11 cellular contexts compared by ENCODE assay signal in the genomic region with DNA sequence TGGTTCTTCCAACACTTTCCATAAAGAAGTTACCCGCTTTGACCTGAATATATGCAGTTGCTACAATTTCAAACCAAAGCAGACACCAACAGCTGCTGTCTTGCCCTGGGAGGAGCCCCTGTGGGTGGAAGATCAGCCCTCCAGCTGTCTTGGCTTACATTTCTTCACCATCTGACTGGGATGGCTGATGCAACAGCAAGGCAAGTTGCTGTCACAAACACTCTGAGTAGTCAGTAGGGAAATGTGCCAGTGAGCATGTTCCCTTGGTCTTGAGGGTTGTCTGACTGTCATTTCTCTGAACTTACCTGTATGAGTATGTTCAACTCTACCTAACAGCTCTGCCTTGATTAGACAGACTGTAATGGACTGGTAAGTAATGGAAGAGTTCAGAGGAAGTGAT.
DNase-seq lines count a peak whose midpoint lies in the region; ATAC-seq lines count a peak whose summit lies in the region.
"Had no signal": no experiment of that assay in that cellular context is flagged by ENCODE, and none has a peak within 500 bp of the region (broad histone marks: within the 10 kb centered on the region; RNA-seq: fewer than 3 reads in every experiment).

No MANE protein-coding gene starts in this region.

- H3K4me3 Mint-ChIP-seq in activated naive CD4-positive, alpha-beta T cell treated with anti-CD3 and anti-CD28 coated beads, Interleukin-2, amount 10 ng/mL, durations not matched to agents 7 days and 5 days: no peak overlapping the region
- H3K4me3 Mint-ChIP-seq: activated B cell treated with CpG ODN at 0.5 μM for 24 hours; naive thymus-derived CD8-positive, alpha-beta T cell had no signal

- peak; percentile 55 for ATAC-seq in stimulated activated naive CD8-positive, alpha-beta T cell treated with anti-CD3 and anti-CD28 coated beads, Interleukin-15, Interleukin-2, amounts not matched to agents 100 U/mL and 50 U/mL, for 24 hours
- ATAC-seq: naive thymus-derived CD8-positive, alpha-beta T cell had no signal

- H3K27me3 Mint-ChIP-seq in activated naive CD4-positive, alpha-beta T cell treated with anti-CD3 and anti-CD28 coated beads, Interleukin-2, amount 10 ng/mL, durations not matched to agents 7 days and 5 days: no peaks in the 10 kb centered on the region

- no peaks in the 10 kb centered on the region for H3K9me3 Mint-ChIP-seq in activated naive CD4-positive, alpha-beta T cell treated with anti-CD3 and anti-CD28 coated beads, Interleukin-2, amount 10 ng/mL, durations not matched to agents 7 days and 5 days
- H3K9me3 Mint-ChIP-seq: activated B cell treated with CpG ODN at 0.5 μM for 24 hours had no signal

- DNase-seq in activated naive CD4-positive, alpha-beta T cell treated with Interleukin-2 at 50 U/mL for 16 hours: peak; percentile 2
- DNase-seq in activated naive CD4-positive, alpha-beta T cell treated with anti-CD3 and anti-CD28 coated beads, Interleukin-2, amount 10 ng/mL, durations not matched to agents 7 days and 5 days: no peak
- DNase-seq in NCI-H446 treated with DMSO at 0.1 percent for 48 hours (lab: John Stamatoyannopoulos, UW): peak; percentile 45
- peak; percentile 39 for DNase-seq in epidermal melanocyte (ENCODE audit: insufficient read length, low spot score)
- DNase-seq in stimulated activated naive CD8-positive, alpha-beta T cell treated with anti-CD3 and anti-CD28 coated beads, Interleukin-15, Interleukin-2, amounts not matched to agents 100 U/mL and 50 U/mL, for 24 hours: peak; percentile 4
- no peak for DNase-seq in NCI-H1417 (lab: John Stamatoyannopoulos, UW)
- DNase-seq in ureter (ENCODE audit: low spot score): no peak
- no peak for DNase-seq in DMS114 treated with DMSO at 0.1 percent for 48 hours (lab: John Stamatoyannopoulos, UW; ENCODE audit: unreplicated experiment)
- DNase-seq: activated B cell treated with CpG ODN at 0.5 μM for 24 hours; brain microvascular endothelial cell; naive thymus-derived CD8-positive, alpha-beta T cell had no signal

- no peaks in the 10 kb centered on the region for H3K4me1 Mint-ChIP-seq in activated naive CD4-positive, alpha-beta T cell treated with anti-CD3 and anti-CD28 coated beads, Interleukin-2, amount 10 ng/mL, durations not matched to agents 7 days and 5 days
- H3K4me1 Mint-ChIP-seq: activated B cell treated with CpG ODN at 0.5 μM for 24 hours; naive thymus-derived CD8-positive, alpha-beta T cell had no signal

- H3K36me3 Mint-ChIP-seq in activated naive CD4-positive, alpha-beta T cell treated with anti-CD3 and anti-CD28 coated beads, Interleukin-2, amount 10 ng/mL, durations not matched to agents 7 days and 5 days: no peaks in the 10 kb centered on the region

- no peak overlapping the region for H3K27ac Mint-ChIP-seq in activated naive CD4-positive, alpha-beta T cell treated with anti-CD3 and anti-CD28 coated beads, Interleukin-2, amount 10 ng/mL, durations not matched to agents 7 days and 5 days
- H3K27ac Mint-ChIP-seq: activated B cell treated with CpG ODN at 0.5 μM for 24 hours; naive thymus-derived CD8-positive, alpha-beta T cell had no signal

- CTCF ChIA-PET in activated naive CD4-positive, alpha-beta T cell treated with anti-CD3 and anti-CD28 coated beads, Interleukin-2, amount 10 ng/mL, durations not matched to agents 7 days and 5 days (lab: Charles Lee): no interaction called here

Comparison
In these comparisons a context has a peak if more than half of its experiments do, and no peak if none do; other contexts are left out.
1. DNase-seq: peak in activated naive CD4-positive, alpha-beta T cell treated with Interleukin-2 at 50 U/mL for 16 hours (single experiment), NCI-H446 treated with DMSO at 0.1 percent for 48 hours (single experiment), epidermal melanocyte (single experiment) and stimulated activated naive CD8-positive, alpha-beta T cell treated with anti-CD3 and anti-CD28 coated beads, Interleukin-15, Interleukin-2, amounts not matched to agents 100 U/mL and 50 U/mL, for 24 hours (single experiment); none in activated naive CD4-positive, alpha-beta T cell treated with anti-CD3 and anti-CD28 coated beads, Interleukin-2, amount 10 ng/mL, durations not matched to agents 7 days and 5 days (single experiment), NCI-H1417 (0 of 3), ureter (single experiment) and DMS114 treated with DMSO at 0.1 percent for 48 hours (single experiment).